Comparison of ENCODE assay signal across 14 cellular contexts in the genomic region with DNA sequence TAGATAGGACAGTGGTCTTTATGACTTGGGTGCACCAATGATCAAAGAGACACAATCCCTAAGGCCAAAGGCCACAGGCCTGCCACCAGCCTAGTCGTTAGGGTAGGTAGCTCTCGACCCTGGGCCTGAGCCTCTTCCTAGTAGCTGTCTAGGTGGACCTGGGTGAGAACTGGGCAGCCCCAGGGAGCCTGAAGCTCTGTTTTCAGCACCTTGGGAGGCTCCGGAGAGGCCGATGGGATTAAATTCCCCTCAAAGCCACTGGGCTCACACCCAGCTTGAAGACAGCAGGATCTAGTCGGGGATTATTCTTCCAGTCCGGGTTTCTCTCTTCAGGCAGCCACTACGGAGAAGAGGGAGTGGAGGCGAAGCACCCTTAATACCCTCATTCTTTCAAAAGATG.
"Had no signal": no experiment of that assay in that cellular context is flagged by ENCODE, and none has a peak within 500 bp of the region (broad histone marks: within the 10 kb centered on the region; RNA-seq: fewer than 3 reads in every experiment).

No MANE protein-coding gene starts in this region.

- H3K27ac ChIP-seq: body of pancreas, testis, VCaP had no signal

- H3K4me3 Mint-ChIP-seq: activated CD4-positive, alpha-beta memory T cell treated with anti-CD3 and anti-CD28 coated beads, Interleukin-2, amount 10 ng/mL, durations not matched to agents 7 days and 5 days; activated CD4-positive, alpha-beta T cell treated with anti-CD3 and anti-CD28 coated beads for 36 hours; activated naive CD8-positive, alpha-beta T cell; activated T-cell treated with anti-CD3 and anti-CD28 coated beads, Interleukin-2, amount 50 U/mL, for 4 hours; immature natural killer cell; natural killer cell treated with Interleukin-12 subunit alpha and Interleukin-12 subunit beta and Interleukin-15 and Interleukin-18, amount 100 ng/mL, for 72 hours; stimulated activated naive CD8-positive, alpha-beta T cell treated with anti-CD3 and anti-CD28 coated beads, Interleukin-15, amount 100 ng/mL, for 72 hours had no signal

- H3K27me3 ChIP-seq: body of pancreas, testis had no signal

- H3K9me3 ChIP-seq: body of pancreas, testis had no signal

- H3K9me3 Mint-ChIP-seq: activated CD4-positive, alpha-beta memory T cell treated with anti-CD3 and anti-CD28 coated beads, Interleukin-2, amount 10 ng/mL, durations not matched to agents 7 days and 5 days; activated T-cell treated with anti-CD3 and anti-CD28 coated beads, Interleukin-2, amount 50 U/mL, for 4 hours; natural killer cell treated with Interleukin-12 subunit alpha and Interleukin-12 subunit beta and Interleukin-15 and Interleukin-18, amount 100 ng/mL, for 72 hours; stimulated activated naive CD8-positive, alpha-beta T cell treated with anti-CD3 and anti-CD28 coated beads, Interleukin-15, amount 100 ng/mL, for 72 hours had no signal

- H3K4me1 Mint-ChIP-seq: activated CD4-positive, alpha-beta memory T cell treated with anti-CD3 and anti-CD28 coated beads, Interleukin-2, amount 10 ng/mL, durations not matched to agents 7 days and 5 days; activated CD4-positive, alpha-beta T cell treated with anti-CD3 and anti-CD28 coated beads for 36 hours; immature natural killer cell; stimulated activated naive CD8-positive, alpha-beta T cell treated with anti-CD3 and anti-CD28 coated beads, Interleukin-15, amount 100 ng/mL, for 72 hours had no signal

- FAIRE-seq: colon had no signal

- H3K36me3 Mint-ChIP-seq: natural killer cell treated with Interleukin-12 subunit alpha and Interleukin-12 subunit beta and Interleukin-15 and Interleukin-18, amount 100 ng/mL, for 72 hours had no signal

- H3K4me3 ChIP-seq: body of pancreas, testis had no signal

- H3K4me1 ChIP-seq: testis had no signal

- H3K27me3 Mint-ChIP-seq: activated CD4-positive, alpha-beta memory T cell treated with anti-CD3 and anti-CD28 coated beads, Interleukin-2, amount 10 ng/mL, durations not matched to agents 7 days and 5 days; activated naive CD8-positive, alpha-beta T cell; stimulated activated naive CD8-positive, alpha-beta T cell treated with anti-CD3 and anti-CD28 coated beads, Interleukin-15, amount 100 ng/mL, for 72 hours had no signal

- H3K27ac Mint-ChIP-seq: activated CD4-positive, alpha-beta memory T cell treated with anti-CD3 and anti-CD28 coated beads, Interleukin-2, amount 10 ng/mL, durations not matched to agents 7 days and 5 days; activated CD4-positive, alpha-beta T cell treated with anti-CD3 and anti-CD28 coated beads for 36 hours; activated naive CD8-positive, alpha-beta T cell; immature natural killer cell; natural killer cell treated with Interleukin-12 subunit alpha and Interleukin-12 subunit beta and Interleukin-15 and Interleukin-18, amount 100 ng/mL, for 72 hours; stimulated activated naive CD8-positive, alpha-beta T cell treated with anti-CD3 and anti-CD28 coated beads, Interleukin-15, amount 100 ng/mL, for 72 hours had no signal

- DNase-seq: activated CD4-positive, alpha-beta memory T cell treated with anti-CD3 and anti-CD28 coated beads, Interleukin-2, amount 10 ng/mL, durations not matched to agents 7 days and 5 days; activated CD4-positive, alpha-beta T cell treated with anti-CD3 and anti-CD28 coated beads for 36 hours; activated effector memory CD4-positive, alpha-beta T cell treated with anti-CD3 and anti-CD28 coated beads, Interleukin-2, amount 50 U/mL, for 16 hours; activated T-cell treated with anti-CD3 and anti-CD28 coated beads, Interleukin-2, amount 50 U/mL, for 4 hours; body of pancreas; effector CD4-positive, alpha-beta T cell; stimulated activated CD4-positive, alpha-beta T cell treated with anti-CD3 and anti-CD28 coated beads, Interleukin-1b, Interleukin-23, amount 100 ng/mL, for 48 hours; stimulated activated naive CD8-positive, alpha-beta T cell treated with anti-CD3 and anti-CD28 coated beads, Interleukin-15, amount 100 ng/mL, for 72 hours; testis had no signal
